Comparison of ENCODE assay signal across 34 cellular contexts in genomic region chr6:44442833-44443444, GRCh38.
"Had no signal": no experiment of that assay in that cellular context is flagged by ENCODE, and none has a peak within 500 bp of the region (broad histone marks: within the 10 kb centered on the region; RNA-seq: fewer than 3 reads in every experiment).

No MANE protein-coding gene starts in this region.

- H3K4me3 Mint-ChIP-seq: activated CD4-positive, alpha-beta memory T cell treated with anti-CD3 and anti-CD28 coated beads for 36 hours; activated CD4-positive, alpha-beta T cell treated with anti-CD3 and anti-CD28 coated beads for 36 hours; activated CD4-positive, alpha-beta T cell treated with anti-CD3 and anti-CD28 coated beads, Interleukin-2, amount 10 ng/mL, durations not matched to agents 24 days and 14 days; activated CD8-positive, alpha-beta memory T cell treated with anti-CD3 and anti-CD28 coated beads, Interleukin-2, amount 10 ng/mL, durations not matched to agents 7 days and 5 days; activated CD8-positive, alpha-beta T cell treated with anti-CD3 and anti-CD28 coated beads, Interleukin-2, amount 10 ng/mL, durations not matched to agents 7 days and 5 days; activated naive CD8-positive, alpha-beta T cell treated with anti-CD3 and anti-CD28 coated beads, Interleukin-2, amount 10 ng/mL, durations not matched to agents 7 days and 5 days; activated T-cell treated with anti-CD3 and anti-CD28 coated beads, Interleukin-2, amount 50 U/mL, for 24 hours; activated T-helper 17 cell treated with anti-CD3 and anti-CD28 coated beads, Interleukin-2, amount 50 U/mL, for 72 hours; brain; dendritic cell treated with granulocyte-macrophage colony-stimulating factor and Interleukin-4, amounts not matched to agents 40 ng/mL and 50 ng/mL, for 4 days; endodermal cell; T-cell; T-helper 1 cell treated with Interleukin-12 subunit alpha and Interleukin-12 subunit beta and Interleukin-4 antibody, amounts not matched to agents 30 μg/mL and 1 μg/mL, for 36 hours; T-helper 2 cell treated with Interferon-gamma antibody and Interleukin-4, amounts not matched to agents 5 μg/mL and 100 μg/mL, for 36 hours had no signal

- H3K9me3 Mint-ChIP-seq: activated T-helper 17 cell treated with anti-CD3 and anti-CD28 coated beads, Interleukin-2, amount 50 U/mL, for 72 hours had no signal

- H3K4me1 ChIP-seq: ascending aorta, breast epithelium, esophagus squamous epithelium, gastroesophageal sphincter had no signal

- H3K27me3 ChIP-seq: ascending aorta, breast epithelium, cardiac muscle cell, dorsolateral prefrontal cortex, esophagus squamous epithelium, gastroesophageal sphincter, heart right ventricle, hepatocyte had no signal

- H3K4me1 Mint-ChIP-seq: activated CD8-positive, alpha-beta memory T cell treated with anti-CD3 and anti-CD28 coated beads, Interleukin-2, amount 10 ng/mL, durations not matched to agents 7 days and 5 days; activated T-helper 17 cell treated with anti-CD3 and anti-CD28 coated beads, Interleukin-2, amount 50 U/mL, for 72 hours; brain had no signal

- H2AFZ ChIP-seq: hepatocyte had no signal

- DNase-seq: activated CD4-positive, alpha-beta memory T cell treated with anti-CD3 and anti-CD28 coated beads for 36 hours; activated CD4-positive, alpha-beta T cell treated with anti-CD3 and anti-CD28 coated beads for 36 hours; activated CD4-positive, alpha-beta T cell treated with anti-CD3 and anti-CD28 coated beads, Interleukin-2, amount 10 ng/mL, durations not matched to agents 24 days and 14 days; activated CD4-positive, CD25-positive, alpha-beta regulatory T cell; activated CD4-positive, CD25-positive, alpha-beta regulatory T cell treated with anti-CD3 and anti-CD28 coated beads, Interleukin-2, amount 50 U/mL, for 72 hours; activated CD8-positive, alpha-beta memory T cell treated with anti-CD3 and anti-CD28 coated beads, Interleukin-2, amount 10 ng/mL, durations not matched to agents 7 days and 5 days; activated CD8-positive, alpha-beta memory T cell treated with anti-CD3 and anti-CD28 coated beads, Interleukin-2, amount 50 U/mL, for 4 hours; activated CD8-positive, alpha-beta T cell treated with anti-CD3 and anti-CD28 coated beads, Interleukin-2, amount 10 ng/mL, durations not matched to agents 7 days and 5 days; activated effector memory CD4-positive, alpha-beta T cell treated with Interleukin-2 at 50 U/mL for 16 hours; activated gamma-delta T cell treated with Interleukin-2 at 50 U/mL for 16 hours; activated naive CD4-positive, alpha-beta T cell treated with Interleukin-2 at 50 U/mL for 16 hours; activated naive CD8-positive, alpha-beta T cell treated with anti-CD3 and anti-CD28 coated beads, Interleukin-2, amount 10 ng/mL, durations not matched to agents 7 days and 5 days; activated T-cell treated with anti-CD3 and anti-CD28 coated beads, Interleukin-2, amount 50 U/mL, for 24 hours; central memory CD4-positive, alpha-beta T cell; dorsolateral prefrontal cortex; effector memory CD4-positive, alpha-beta T cell; endodermal cell; esophagus squamous epithelium; foreskin melanocyte; heart right ventricle; T-cell; T1000 had no signal

- H3K4me3 ChIP-seq: ascending aorta, breast epithelium, cardiac muscle cell, coronary artery, dorsolateral prefrontal cortex, esophagus squamous epithelium, gastroesophageal sphincter, heart right ventricle, hepatocyte had no signal

- H3K27ac Mint-ChIP-seq: activated CD4-positive, alpha-beta memory T cell treated with anti-CD3 and anti-CD28 coated beads for 36 hours; activated CD4-positive, alpha-beta T cell treated with anti-CD3 and anti-CD28 coated beads for 36 hours; activated CD4-positive, alpha-beta T cell treated with anti-CD3 and anti-CD28 coated beads, Interleukin-2, amount 10 ng/mL, durations not matched to agents 24 days and 14 days; activated CD8-positive, alpha-beta memory T cell treated with anti-CD3 and anti-CD28 coated beads, Interleukin-2, amount 10 ng/mL, durations not matched to agents 7 days and 5 days; activated CD8-positive, alpha-beta T cell treated with anti-CD3 and anti-CD28 coated beads, Interleukin-2, amount 10 ng/mL, durations not matched to agents 7 days and 5 days; activated naive CD8-positive, alpha-beta T cell treated with anti-CD3 and anti-CD28 coated beads, Interleukin-2, amount 10 ng/mL, durations not matched to agents 7 days and 5 days; activated T-cell treated with anti-CD3 and anti-CD28 coated beads, Interleukin-2, amount 50 U/mL, for 24 hours; activated T-helper 17 cell treated with anti-CD3 and anti-CD28 coated beads, Interleukin-2, amount 50 U/mL, for 72 hours; brain; dendritic cell treated with granulocyte-macrophage colony-stimulating factor and Interleukin-4, amounts not matched to agents 40 ng/mL and 50 ng/mL, for 4 days; endodermal cell; T-cell; T-helper 1 cell treated with Interleukin-12 subunit alpha and Interleukin-12 subunit beta and Interleukin-4 antibody, amounts not matched to agents 30 μg/mL and 1 μg/mL, for 36 hours; T-helper 2 cell treated with Interferon-gamma antibody and Interleukin-4, amounts not matched to agents 5 μg/mL and 100 μg/mL, for 36 hours had no signal

- H3K27me3 Mint-ChIP-seq: activated CD4-positive, alpha-beta memory T cell treated with anti-CD3 and anti-CD28 coated beads for 36 hours; activated CD4-positive, alpha-beta T cell treated with anti-CD3 and anti-CD28 coated beads for 36 hours; activated CD4-positive, alpha-beta T cell treated with anti-CD3 and anti-CD28 coated beads, Interleukin-2, amount 10 ng/mL, durations not matched to agents 24 days and 14 days; activated CD8-positive, alpha-beta memory T cell treated with anti-CD3 and anti-CD28 coated beads, Interleukin-2, amount 10 ng/mL, durations not matched to agents 7 days and 5 days; activated naive CD8-positive, alpha-beta T cell treated with anti-CD3 and anti-CD28 coated beads, Interleukin-2, amount 10 ng/mL, durations not matched to agents 7 days and 5 days; activated T-cell treated with anti-CD3 and anti-CD28 coated beads, Interleukin-2, amount 50 U/mL, for 24 hours; activated T-helper 17 cell treated with anti-CD3 and anti-CD28 coated beads, Interleukin-2, amount 50 U/mL, for 72 hours; brain; dendritic cell treated with granulocyte-macrophage colony-stimulating factor and Interleukin-4, amounts not matched to agents 40 ng/mL and 50 ng/mL, for 4 days; T-cell had no signal

- ATAC-seq: activated CD4-positive, alpha-beta T cell treated with anti-CD3 and anti-CD28 coated beads for 36 hours; activated CD8-positive, alpha-beta memory T cell treated with anti-CD3 and anti-CD28 coated beads, Interleukin-2, amount 10 ng/mL, durations not matched to agents 7 days and 5 days; activated CD8-positive, alpha-beta T cell treated with anti-CD3 and anti-CD28 coated beads, Interleukin-2, amount 10 ng/mL, durations not matched to agents 7 days and 5 days; activated naive CD4-positive, alpha-beta T cell treated with anti-CD3 and anti-CD28 coated beads, Interleukin-2, amount 50 U/mL, for 72 hours; activated T-helper 17 cell treated with anti-CD3 and anti-CD28 coated beads, Interleukin-2, amount 50 U/mL, for 72 hours; gastroesophageal sphincter; heart right ventricle; T-cell had no signal

- H3K27ac ChIP-seq: ascending aorta, breast epithelium, cardiac muscle cell, coronary artery, dorsolateral prefrontal cortex, esophagus squamous epithelium, gastroesophageal sphincter, heart right ventricle, hepatocyte had no signal

- H3K4me2 ChIP-seq: hepatocyte had no signal
